ENCODE assay signal across 16 cellular contexts in the genomic region with DNA sequence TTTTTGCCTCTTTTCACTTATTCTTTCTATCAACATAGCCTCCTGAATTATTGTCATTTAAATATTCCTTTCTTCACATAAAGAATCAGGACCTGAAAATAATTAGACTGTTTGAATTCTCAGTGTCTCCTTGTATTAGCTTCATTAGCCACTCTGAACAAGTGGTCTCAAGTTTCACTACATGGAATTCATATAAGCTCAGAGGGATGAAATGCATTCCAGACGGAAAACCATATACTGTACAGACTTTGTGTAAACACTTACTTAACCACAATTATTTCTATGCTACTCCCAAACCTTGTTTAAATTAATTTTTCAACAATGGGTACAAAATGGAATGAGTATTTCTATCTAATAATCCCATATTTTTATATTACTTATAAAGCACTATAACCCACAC. TPM values are rescaled to one million over a fixed set of nuclear protein-coding genes. Genes with fewer than 3 reads are reported as not detected.
DNase-seq lines count a peak whose midpoint lies in the region; ATAC-seq and TF ChIP-seq lines count a peak whose summit lies in the region.
"Had no signal": no experiment of that assay in that cellular context is flagged by ENCODE, and none has a peak within 500 bp of the region (broad histone marks: within the 10 kb centered on the region; RNA-seq: fewer than 3 reads in every experiment).

No MANE protein-coding gene starts in this region.

- WGBS in SK-N-SH (ENCODE audit: low lambda C conversion rate) = 12% methylated on average over 1 of the region's 1 CpG

- no peak overlapping the region for H3K4me2 ChIP-seq in SK-N-SH

- no peak for TF ChIP-seq RAD21 in SK-N-SH (IDR thresholded peaks at IDR 0.05; ENCODE audit: low read length)

- no peak overlapping the region for H3K27ac ChIP-seq in AG04450 (ENCODE audit: low read depth, low read length)
- peak overlapping the region; percentile 43 to 71; a peak in 2 of 4 replicates for H3K27ac ChIP-seq in SK-N-SH (ENCODE audit: low read depth in 2 of 2, low read length in 1 of 2)
- H3K27ac ChIP-seq: ovary, VCaP had no signal

- peaks cover 7% of the 10 kb centered on the region for H3F3A ChIP-seq in SK-N-SH (replicated peaks; ENCODE audit: insufficient read depth)

- POLR2A ChIA-PET in AG04450 (lab: Yijun Ruan, JAX) (interaction anchor here (0.8 kb wide), 1 partner anchor 21 kb away, joined by 4 read pairs; no protein-coding TSS in a partner anchor), SK-N-SH (lab: Yijun Ruan, JAX) (no interaction called here)

- H4K20me1 ChIP-seq in SK-N-SH (ENCODE audit: insufficient read depth) = no peaks in the 10 kb centered on the region

- TF ChIP-seq CTCF in AG04450 (IDR thresholded peaks at IDR 0.05; ENCODE audit: low read depth, low read length) = no peak
- no peak for TF ChIP-seq CTCF in HFF-Myc (IDR thresholded peaks at IDR 0.05; ENCODE audit: low read depth, low read length, missing control alignments)
- no peak for TF ChIP-seq CTCF in SK-N-SH (IDR thresholded peaks at IDR 0.05)
- no peak for TF ChIP-seq CTCF in foreskin fibroblast (IDR thresholded peaks at IDR 0.05; ENCODE audit: low read depth, low read length)

- H3K27me3 ChIP-seq in AG04450 (ENCODE audit: control insufficient read depth, insufficient read depth, low read length) (no peaks in the 10 kb centered on the region), SK-N-SH (ENCODE audit: insufficient read depth) (no peaks in the 10 kb centered on the region)
- H3K27me3 ChIP-seq: ovary had no signal

- H3K4me3 ChIP-seq in AG04450 (ENCODE audit: low read depth, low read length) (no peak overlapping the region), HFF-Myc (replicated peaks; ENCODE audit: low read depth, low read length) (no peak overlapping the region), SK-N-SH (ENCODE audit: low read depth in 2 of 2, low read length in 1 of 2) (no peak overlapping the region), foreskin fibroblast (ENCODE audit: low read depth in 1 of 2, low read length in 2 of 2) (no peak overlapping the region)
- H3K4me3 ChIP-seq: lung, ovary had no signal

- H3K9ac ChIP-seq in SK-N-SH = no peak overlapping the region

- peaks cover 4% of the 10 kb centered on the region in 2 experiments; a peak in 3 of 4 replicates for H3K4me1 ChIP-seq in SK-N-SH (ENCODE audit: control insufficient read depth in 1 of 2, insufficient read depth in 2 of 2, low read depth in 1 of 2, low read length in 1 of 2)

- DNase-seq in AG04450 (ENCODE audit: low read depth, low spot score) (peak; percentile 65), HFF-Myc (ENCODE audit: extremely low read depth, low read depth) (peak; percentile 81), SK-N-SH (no peak), foreskin fibroblast (peak; percentile 62 to 81), GM19240 (ENCODE audit: insufficient read length, low spot score) (no peak), NCI-H446 treated with DMSO at 0.1 percent for 48 hours (lab: John Stamatoyannopoulos, UW) (no peak)
- DNase-seq in activated CD4-positive, alpha-beta T cell treated with anti-CD3 and anti-CD28 coated beads for 4 hours = no peak
- no peak for DNase-seq in stimulated activated naive CD8-positive, alpha-beta T cell treated with anti-CD3 and anti-CD28 coated beads, Interleukin-15, Interleukin-2, amounts not matched to agents 100 U/mL and 50 U/mL, for 24 hours
- DNase-seq: activated CD8-positive, alpha-beta memory T cell treated with anti-CD3 and anti-CD28 coated beads, Interleukin-2, amount 50 U/mL, for 4 hours; activated naive CD8-positive, alpha-beta T cell treated with anti-CD3 and anti-CD28 coated beads, Interleukin-2, amount 10 ng/mL, durations not matched to agents 7 days and 5 days; hippocampal formation; ovary; Right ventricle myocardium superior; stimulated activated CD8-positive, alpha-beta memory T cell treated with anti-CD3 and anti-CD28 coated beads, Interleukin-4, amount 100 ng/mL, for 48 hours had no signal

- no peak for ATAC-seq in stimulated activated naive CD8-positive, alpha-beta T cell treated with anti-CD3 and anti-CD28 coated beads, Interleukin-15, Interleukin-2, amounts not matched to agents 100 U/mL and 50 U/mL, for 24 hours

- CTCF ChIA-PET in AG04450 (lab: Charles Lee) = interaction anchor here (0.9 kb wide), 1 partner anchor 252 kb away, joined by 3 read pairs; no protein-coding TSS in a partner anchor
- CTCF ChIA-PET in SK-N-SH (lab: Yijun Ruan, JAX) = interaction anchor here (0.7 kb wide), 1 partner anchor 270 kb away, joined by 4 read pairs; no protein-coding TSS in a partner anchor

- peaks cover 23% of the 10 kb centered on the region for H3K79me2 ChIP-seq in SK-N-SH (ENCODE audit: insufficient read depth)

- peak in 1 of 2 experiments; percentile 62; a peak in 2 of 4 replicates for TF ChIP-seq EP300 in SK-N-SH (IDR thresholded peaks at IDR 0.05; ENCODE audit: borderline replicate concordance in 1 of 2, low read depth in 1 of 2, low read length in 1 of 2)

- no peaks in the 10 kb centered on the region for H3K36me3 ChIP-seq in SK-N-SH (replicated peaks in 1 of 2; ENCODE audit: control insufficient read depth in 1 of 2, insufficient read depth in 2 of 2, low read length in 1 of 2)
- H3K36me3 ChIP-seq: ovary had no signal

- no peaks in the 10 kb centered on the region for H3K9me2 ChIP-seq in SK-N-SH

- no peaks in the 10 kb centered on the region for H3K9me3 ChIP-seq in AG04450 (ENCODE audit: control insufficient read depth, insufficient read depth, low read length)
- no peaks in the 10 kb centered on the region for H3K9me3 ChIP-seq in SK-N-SH
- H3K9me3 ChIP-seq: ovary had no signal

- H2AFZ ChIP-seq in SK-N-SH (ENCODE audit: low read depth) = no peak overlapping the region

TF ChIP-seq in SK-N-SH, 30 proteins besides CTCF, POLR2A, EP300 and RAD21 (continues in another document):
- TF ChIP-seq, protein P1, sequence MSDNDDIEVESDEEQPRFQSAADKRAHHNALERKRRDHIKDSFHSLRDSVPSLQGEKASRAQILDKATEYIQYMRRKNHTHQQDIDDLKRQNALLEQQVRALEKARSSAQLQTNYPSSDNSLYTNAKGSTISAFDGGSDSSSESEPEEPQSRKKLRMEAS (IDR thresholded peaks at IDR 0.05; ENCODE audit: low read depth) = no peak
- TF ChIP-seq, protein P2, sequence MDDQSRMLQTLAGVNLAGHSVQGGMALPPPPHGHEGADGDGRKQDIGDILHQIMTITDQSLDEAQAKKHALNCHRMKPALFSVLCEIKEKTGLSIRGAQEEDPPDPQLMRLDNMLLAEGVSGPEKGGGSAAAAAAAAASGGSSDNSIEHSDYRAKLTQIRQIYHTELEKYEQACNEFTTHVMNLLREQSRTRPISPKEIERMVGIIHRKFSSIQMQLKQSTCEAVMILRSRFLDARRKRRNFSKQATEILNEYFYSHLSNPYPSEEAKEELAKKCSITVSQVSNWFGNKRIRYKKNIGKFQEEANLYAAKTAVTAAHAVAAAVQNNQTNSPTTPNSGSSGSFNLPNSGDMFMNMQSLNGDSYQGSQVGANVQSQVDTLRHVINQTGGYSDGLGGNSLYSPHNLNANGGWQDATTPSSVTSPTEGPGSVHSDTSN (IDR thresholded peaks at IDR 0.05) = peak; percentile 85
- TF ChIP-seq RFX5 (IDR thresholded peaks at IDR 0.05; ENCODE audit: low read length) (no peak), NFIC (IDR thresholded peaks at IDR 0.05; ENCODE audit: borderline replicate concordance) (no peak), FOXJ3 (CRISPR knock-in tag; IDR thresholded peaks at IDR 0.05) (no peak), SIN3A (IDR thresholded peaks at IDR 0.05; ENCODE audit: borderline replicate concordance, low read depth, low read length) (no peak), EZH2phosphoT487 (IDR thresholded peaks at IDR 0.05; ENCODE audit: borderline replicate concordance, low read depth) (no peak), GABPA (IDR thresholded peaks at IDR 0.05; ENCODE audit: low read depth) (no peak), MEF2A (IDR thresholded peaks at IDR 0.05; ENCODE audit: borderline replicate concordance, low read depth) (no peak), FOXM1 (IDR thresholded peaks at IDR 0.05; ENCODE audit: low read depth) (peak; percentile 31; the same call in 1 of the 2 replicates), SMC3 (IDR thresholded peaks at IDR 0.05; ENCODE audit: low read depth, low read length) (no peak), FOSL2 (IDR thresholded peaks at IDR 0.05; ENCODE audit: borderline replicate concordance, low read depth) (no peak)
- TF ChIP-seq, protein P3, sequence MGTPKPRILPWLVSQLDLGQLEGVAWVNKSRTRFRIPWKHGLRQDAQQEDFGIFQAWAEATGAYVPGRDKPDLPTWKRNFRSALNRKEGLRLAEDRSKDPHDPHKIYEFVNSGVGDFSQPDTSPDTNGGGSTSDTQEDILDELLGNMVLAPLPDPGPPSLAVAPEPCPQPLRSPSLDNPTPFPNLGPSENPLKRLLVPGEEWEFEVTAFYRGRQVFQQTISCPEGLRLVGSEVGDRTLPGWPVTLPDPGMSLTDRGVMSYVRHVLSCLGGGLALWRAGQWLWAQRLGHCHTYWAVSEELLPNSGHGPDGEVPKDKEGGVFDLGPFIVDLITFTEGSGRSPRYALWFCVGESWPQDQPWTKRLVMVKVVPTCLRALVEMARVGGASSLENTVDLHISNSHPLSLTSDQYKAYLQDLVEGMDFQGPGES (IDR thresholded peaks at IDR 0.05; ENCODE audit: low read depth, low read length) = no peak
- TF ChIP-seq, protein P4, sequence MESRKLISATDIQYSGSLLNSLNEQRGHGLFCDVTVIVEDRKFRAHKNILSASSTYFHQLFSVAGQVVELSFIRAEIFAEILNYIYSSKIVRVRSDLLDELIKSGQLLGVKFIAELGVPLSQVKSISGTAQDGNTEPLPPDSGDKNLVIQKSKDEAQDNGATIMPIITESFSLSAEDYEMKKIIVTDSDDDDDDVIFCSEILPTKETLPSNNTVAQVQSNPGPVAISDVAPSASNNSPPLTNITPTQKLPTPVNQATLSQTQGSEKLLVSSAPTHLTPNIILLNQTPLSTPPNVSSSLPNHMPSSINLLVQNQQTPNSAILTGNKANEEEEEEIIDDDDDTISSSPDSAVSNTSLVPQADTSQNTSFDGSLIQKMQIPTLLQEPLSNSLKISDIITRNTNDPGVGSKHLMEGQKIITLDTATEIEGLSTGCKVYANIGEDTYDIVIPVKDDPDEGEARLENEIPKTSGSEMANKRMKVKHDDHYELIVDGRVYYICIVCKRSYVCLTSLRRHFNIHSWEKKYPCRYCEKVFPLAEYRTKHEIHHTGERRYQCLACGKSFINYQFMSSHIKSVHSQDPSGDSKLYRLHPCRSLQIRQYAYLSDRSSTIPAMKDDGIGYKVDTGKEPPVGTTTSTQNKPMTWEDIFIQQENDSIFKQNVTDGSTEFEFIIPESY (IDR thresholded peaks at IDR 0.05; ENCODE audit: borderline replicate concordance, low read depth) = peak; percentile 19; the same call in 1 of the 2 replicates

RNA-seq across cellular contexts. Expression of a gene that starts 53.4 kb away (rescaled TPM):
- 207 and 258 TPM in 2 replicates for polyA plus RNA-seq in AG04450 (2011; rRNA removed)
- polyA minus RNA-seq in AG04450 (2011; rRNA and poly(A)+ RNA removed) = 105 and 133 TPM in 2 replicates
- 31.6 and 46.9 TPM in 2 replicates for polyA plus RNA-seq in SK-N-SH (2012; rRNA removed)
- 45.3 and 56.3 TPM in 2 replicates for polyA plus RNA-seq in SK-N-SH (2012; cell fraction: cytosol; rRNA removed)
- polyA plus RNA-seq in SK-N-SH (2012; cell fraction: nucleus; rRNA removed) = 13.8 and 27.9 TPM in 2 replicates

Comparison
In these comparisons a context has a peak if more than half of its experiments do, and no peak if none do; other contexts are left out.
1. DNase-seq: peak in AG04450 (single experiment), HFF-Myc (single experiment) and foreskin fibroblast (2 of 2); none in SK-N-SH (single experiment), activated CD4-positive, alpha-beta T cell treated with anti-CD3 and anti-CD28 coated beads for 4 hours (0 of 2), stimulated activated naive CD8-positive, alpha-beta T cell treated with anti-CD3 and anti-CD28 coated beads, Interleukin-15, Interleukin-2, amounts not matched to agents 100 U/mL and 50 U/mL, for 24 hours (single experiment), GM19240 (single experiment) and NCI-H446 treated with DMSO at 0.1 percent for 48 hours (single experiment).